ENCODE assay signal across 17 cellular contexts in the genomic region with DNA sequence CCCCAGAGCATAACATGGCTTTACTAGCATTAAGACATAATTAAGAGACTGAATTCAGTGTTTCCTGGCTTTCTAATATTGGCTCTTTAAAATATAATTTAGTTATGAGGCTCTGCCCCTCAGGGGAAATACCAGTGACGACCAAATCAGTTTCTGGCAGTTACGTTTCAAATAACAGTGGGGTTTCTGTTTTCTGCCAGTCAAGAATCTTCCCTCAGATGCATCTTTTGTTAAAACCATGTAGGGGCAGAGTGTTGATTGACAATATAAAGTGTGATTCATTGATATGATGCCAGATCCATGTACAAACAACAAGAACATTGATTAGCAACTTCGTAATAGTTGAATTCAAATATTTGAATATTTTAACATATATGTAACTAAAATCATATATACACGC.
A peak's percentile ranks its signal among the peaks of the same experiment; 100 is the strongest.
DNase-seq lines count a peak whose midpoint lies in the region; ATAC-seq, FAIRE-seq and TF ChIP-seq lines count a peak whose summit lies in the region.
"Had no signal": no experiment of that assay in that cellular context is flagged by ENCODE, and none has a peak within 500 bp of the region (broad histone marks: within the 10 kb centered on the region; RNA-seq: fewer than 3 reads in every experiment).

No MANE protein-coding gene starts in this region.

- ATAC-seq in GM12878 (peak; percentile 42; the same call in 2 of the 3 replicates), HG02763 (IDR thresholded peaks at IDR 0.05; ENCODE audit: unreplicated experiment) (no peak)
- ATAC-seq: CD8-positive, alpha-beta T cell had no signal

- H3K4me2 ChIP-seq in BLaER1 (peak overlapping the region; percentile 30; the same call in 1 of the 2 replicates), OCI-LY3 (ENCODE audit: low read length) (peak overlapping the region; percentile 42), GM12878 (ENCODE audit: control insufficient read depth, insufficient read depth) (no peak overlapping the region), neural cell (ENCODE audit: low read length) (no peak overlapping the region)
- H3K4me2 ChIP-seq: BLaER1 treated with 17β-estradiol and CSF1 and Interleukin-3, amounts not matched to agents 10 nM and 100 nM had no signal

- intact Hi-C loops in GM12878 (cut with micrococcal nuclease; ENCODE audit: unreplicated experiment) (no loop called here), MCF 10A (cut with micrococcal nuclease) (no loop called here)

- no peak for TF ChIP-seq CTCF in OCI-LY3 (IDR thresholded peaks at IDR 0.05; ENCODE audit: low read depth, low read length)
- TF ChIP-seq CTCF in GM12878 (IDR thresholded peaks at IDR 0.05 in 2 of 3, conservative IDR thresholded peaks at IDR 0.05 in 1 of 3; ENCODE audit: control insufficient read depth in 2 of 3, extremely low read depth in 1 of 3, insufficient read depth in 1 of 3, low read depth in 3 of 3, low read length in 3 of 3), result no peak
- no peak for TF ChIP-seq CTCF in neural cell (IDR thresholded peaks at IDR 0.05; ENCODE audit: poor library complexity, severe bottlenecking)
- TF ChIP-seq CTCF in MCF 10A (IDR thresholded peaks at IDR 0.05; ENCODE audit: unreplicated experiment), result no peak

- POLR2A ChIA-PET in GM12878 (lab: Charles Lee), result no interaction called here
- POLR2A ChIA-PET in MCF 10A (lab: Yijun Ruan, JAX), result no interaction called here

- H3K27ac ChIP-seq in BLaER1, result no peak overlapping the region
- no peak overlapping the region for H3K27ac ChIP-seq in OCI-LY3 (ENCODE audit: low read length)
- no peak overlapping the region for H3K27ac ChIP-seq in GM12878 (ENCODE audit: control insufficient read depth, insufficient read depth)
- H3K27ac ChIP-seq in neural cell (ENCODE audit: low read length), result no peak overlapping the region
- H3K27ac ChIP-seq: BLaER1 treated with 17β-estradiol and CSF1 and Interleukin-3, amounts not matched to agents 10 nM and 100 nM had no signal

- BruUV-seq in GM12878 (replicated peaks; lab: Mats Ljungman, UMichigan) (no TSS peak), MCF 10A (replicated peaks; lab: Mats Ljungman, UMichigan) (no TSS peak)

- H3K4me3 ChIP-seq in BLaER1 (no peak overlapping the region), OCI-LY3 (ENCODE audit: low read length) (peak overlapping the region; percentile 6; the same call in 1 of the 2 replicates), GM12878 (no peak overlapping the region), neural cell (ENCODE audit: low read length) (no peak overlapping the region)
- H3K4me3 ChIP-seq: BLaER1 treated with 17β-estradiol and CSF1 and Interleukin-3, amounts not matched to agents 10 nM and 100 nM had no signal

- H3K27me3 ChIP-seq in BLaER1, result no peaks in the 10 kb centered on the region
- H3K27me3 ChIP-seq in OCI-LY3 (ENCODE audit: low read depth, low read length), result no peaks in the 10 kb centered on the region
- H3K27me3 ChIP-seq in GM12878 (replicated peaks in 1 of 2; ENCODE audit: control insufficient read depth in 2 of 2, insufficient read depth in 2 of 2, low read length in 1 of 2), result no peaks in the 10 kb centered on the region
- H3K27me3 ChIP-seq in neural cell (ENCODE audit: insufficient read depth, low read depth, low read length), result no peaks in the 10 kb centered on the region
- H3K27me3 ChIP-seq: BLaER1 treated with 17β-estradiol and CSF1 and Interleukin-3, amounts not matched to agents 10 nM and 100 nM had no signal

- RAD21 ChIA-PET in GM12878 (lab: Charles Lee; ENCODE audit: unreplicated experiment), result interaction anchor here (0.7 to 1.2 kb wide), 2 partner anchors 39 to 1766 kb away, joined by 3 read pairs; no protein-coding TSS in a partner anchor

- no peaks in the 10 kb centered on the region for H3K79me2 ChIP-seq in OCI-LY3 (ENCODE audit: low read length)
- H3K79me2 ChIP-seq in GM12878 (ENCODE audit: control insufficient read depth, insufficient read depth, low read length), result no peaks in the 10 kb centered on the region
- no peaks in the 10 kb centered on the region for H3K79me2 ChIP-seq in neural cell (replicated peaks; ENCODE audit: insufficient read depth, low read length)

- TF ChIP-seq EP300 in GM12878 (IDR thresholded peaks at IDR 0.05; ENCODE audit: borderline replicate concordance in 1 of 2, control insufficient read depth in 1 of 2, low read depth in 2 of 2, low read length in 2 of 2), result no peak
- peak; percentile 77 for TF ChIP-seq EP300 in neural cell (conservative IDR thresholded peaks at IDR 0.05; ENCODE audit: poor library complexity, severe bottlenecking)

- H3K9me2 ChIP-seq in neural cell (ENCODE audit: insufficient read depth, low read length), result no peaks in the 10 kb centered on the region

- no peak for FAIRE-seq in GM12878 (lab: Jason Lieb, UNC)
- FAIRE-seq: A204.1 had no signal

- no peak for TF ChIP-seq RAD21 in GM12878 (IDR thresholded peaks at IDR 0.05; ENCODE audit: insufficient read depth, low read depth, low read length)
- TF ChIP-seq RAD21 in neural cell (conservative IDR thresholded peaks at IDR 0.05), result no peak

- 12% methylated on average over 4 of the region's 4 CpGs for WGBS in GM12878 (ENCODE audit: insufficient coverage, insufficient replicate concordance, low lambda C conversion rate, missing lambda C conversion rate)

- peak overlapping the region; percentile 31; the same call in 1 of the 2 replicates for H2AFZ ChIP-seq in OCI-LY3 (ENCODE audit: low read depth, low read length)
- H2AFZ ChIP-seq in GM12878 (ENCODE audit: control insufficient read depth, low read depth, low read length), result no peak overlapping the region
- H2AFZ ChIP-seq in neural cell (ENCODE audit: low read depth, low read length), result no peak overlapping the region

- H3K9ac ChIP-seq in BLaER1 (no peak overlapping the region), OCI-LY3 (ENCODE audit: low read length) (no peak overlapping the region), GM12878 (ENCODE audit: control insufficient read depth, insufficient read depth, low read length) (no peak overlapping the region), neural cell (ENCODE audit: low read length) (no peak overlapping the region)
- H3K9ac ChIP-seq: BLaER1 treated with 17β-estradiol and CSF1 and Interleukin-3, amounts not matched to agents 10 nM and 100 nM had no signal

- no peaks in the 10 kb centered on the region for H3K9me3 Mint-ChIP-seq in MCF 10A (ENCODE audit: unreplicated experiment)
- H3K9me3 Mint-ChIP-seq: H9 had no signal

- SMC1A ChIA-PET in GM12878 (lab: Charles Lee; ENCODE audit: uncharacterized antibody, unreplicated experiment), result interaction anchor here (0.8 to 2.0 kb wide), 3 partner anchors 13 to 34 kb away, joined by 3 to 6 read pairs (median 4); no protein-coding TSS in a partner anchor

- no peak for TF ChIP-seq POLR2A in GM12878 (IDR thresholded peaks at IDR 0.05; ENCODE audit: low read depth, low read length)

- H3K27me3 Mint-ChIP-seq in MCF 10A (ENCODE audit: insufficient read depth, unreplicated experiment), result no peaks in the 10 kb centered on the region

- no peak overlapping the region for H3K27ac Mint-ChIP-seq in MCF 10A (ENCODE audit: low read depth, unreplicated experiment)
- H3K27ac Mint-ChIP-seq: CD8-positive, alpha-beta T cell had no signal

- no peaks in the 10 kb centered on the region for H3K4me1 Mint-ChIP-seq in MCF 10A (ENCODE audit: insufficient read depth, unreplicated experiment)

- no peaks in the 10 kb centered on the region for H3F3A ChIP-seq in neural cell (ENCODE audit: insufficient read depth, low read length, poor library complexity, severe bottlenecking)

- CTCF ChIA-PET in GM12878 (lab: Yijun Ruan, JAX) (no interaction called here), MCF 10A (lab: Yijun Ruan, JAX) (interaction anchor here (0.6 kb wide), 1 partner anchor 515 kb away, joined by 3 read pairs; no protein-coding TSS in a partner anchor)

- no peak overlapping the region for H3K4me3 Mint-ChIP-seq in MCF 10A (ENCODE audit: unreplicated experiment)
- H3K4me3 Mint-ChIP-seq: CD8-positive, alpha-beta T cell; H9 had no signal

- H3K36me3 ChIP-seq in BLaER1 (no peaks in the 10 kb centered on the region), OCI-LY3 (replicated peaks; ENCODE audit: low read depth, low read length) (no peaks in the 10 kb centered on the region), GM12878 (ENCODE audit: control insufficient read depth in 2 of 2, insufficient read depth in 2 of 2, low read length in 1 of 2) (no peaks in the 10 kb centered on the region), neural cell (ENCODE audit: insufficient read depth, low read length) (no peaks in the 10 kb centered on the region)
- H3K36me3 ChIP-seq: BLaER1 treated with 17β-estradiol and CSF1 and Interleukin-3, amounts not matched to agents 10 nM and 100 nM had no signal

- no peaks in the 10 kb centered on the region for H3K9me3 ChIP-seq in BLaER1
- no peaks in the 10 kb centered on the region for H3K9me3 ChIP-seq in OCI-LY3 (ENCODE audit: insufficient read depth, low read length)
- H3K9me3 ChIP-seq in GM12878 (replicated peaks; ENCODE audit: control insufficient read depth, insufficient read depth, low read length), result no peaks in the 10 kb centered on the region; the same call in 2 of the 3 replicates
- H3K9me3 ChIP-seq in neural cell (ENCODE audit: low read length), result no peaks in the 10 kb centered on the region
- H3K9me3 ChIP-seq: BLaER1 treated with 17β-estradiol and CSF1 and Interleukin-3, amounts not matched to agents 10 nM and 100 nM; Caco-2 had no signal

- H4K20me1 ChIP-seq in BLaER1, result no peaks in the 10 kb centered on the region
- H4K20me1 ChIP-seq in OCI-LY3 (ENCODE audit: insufficient read depth, low read length), result no peaks in the 10 kb centered on the region
- no peaks in the 10 kb centered on the region for H4K20me1 ChIP-seq in GM12878 (ENCODE audit: control insufficient read depth, insufficient read depth)
- H4K20me1 ChIP-seq in neural cell (ENCODE audit: insufficient read depth), result no peaks in the 10 kb centered on the region
- H4K20me1 ChIP-seq: BLaER1 treated with 17β-estradiol and CSF1 and Interleukin-3, amounts not matched to agents 10 nM and 100 nM had no signal

- no peaks in the 10 kb centered on the region for H3K4me1 ChIP-seq in BLaER1
- H3K4me1 ChIP-seq in OCI-LY3 (ENCODE audit: low read length), result peaks cover 31% of the 10 kb centered on the region
- no peaks in the 10 kb centered on the region for H3K4me1 ChIP-seq in GM12878 (ENCODE audit: control insufficient read depth, insufficient read depth, low read length)
- H3K4me1 ChIP-seq: Caco-2 had no signal

- DNase-seq in GM12878 (ENCODE audit: low read depth, low spot score), result no peak
- no peak for DNase-seq in MCF 10A (ENCODE audit: unreplicated experiment)
- no peak for DNase-seq in dedifferentiated amniotic fluid mesenchymal stem cell (ENCODE audit: extremely low spot score)
- no peak for DNase-seq in D341Med (ENCODE audit: low spot score)
- DNase-seq: Caco-2; CD8-positive, alpha-beta T cell; DMS79; GDM1; GOT3; H9; KG1 had no signal

- in situ Hi-C loops in GM12878 (cut with MboI), result no loop called here

- no peaks in the 10 kb centered on the region for H3K36me3 Mint-ChIP-seq in MCF 10A (ENCODE audit: insufficient read depth, unreplicated experiment)
- H3K36me3 Mint-ChIP-seq: CD8-positive, alpha-beta T cell had no signal

TF ChIP-seq in GM12878, 131 proteins besides CTCF, POLR2A, EP300 and RAD21 (continues in another document):
- no peak for TF ChIP-seq KAT2A (conservative IDR thresholded peaks at IDR 0.05; ENCODE audit: control insufficient read depth, low read depth, low read length)

Comparison
In these comparisons a context has a peak if more than half of its experiments do, and no peak if none do; other contexts are left out.
1. H3K4me2 ChIP-seq: peak in BLaER1 (single experiment) and OCI-LY3 (single experiment); none in GM12878 (single experiment) and neural cell (single experiment).